ENCODE assay signal across 1 cellular context in the genomic region with DNA sequence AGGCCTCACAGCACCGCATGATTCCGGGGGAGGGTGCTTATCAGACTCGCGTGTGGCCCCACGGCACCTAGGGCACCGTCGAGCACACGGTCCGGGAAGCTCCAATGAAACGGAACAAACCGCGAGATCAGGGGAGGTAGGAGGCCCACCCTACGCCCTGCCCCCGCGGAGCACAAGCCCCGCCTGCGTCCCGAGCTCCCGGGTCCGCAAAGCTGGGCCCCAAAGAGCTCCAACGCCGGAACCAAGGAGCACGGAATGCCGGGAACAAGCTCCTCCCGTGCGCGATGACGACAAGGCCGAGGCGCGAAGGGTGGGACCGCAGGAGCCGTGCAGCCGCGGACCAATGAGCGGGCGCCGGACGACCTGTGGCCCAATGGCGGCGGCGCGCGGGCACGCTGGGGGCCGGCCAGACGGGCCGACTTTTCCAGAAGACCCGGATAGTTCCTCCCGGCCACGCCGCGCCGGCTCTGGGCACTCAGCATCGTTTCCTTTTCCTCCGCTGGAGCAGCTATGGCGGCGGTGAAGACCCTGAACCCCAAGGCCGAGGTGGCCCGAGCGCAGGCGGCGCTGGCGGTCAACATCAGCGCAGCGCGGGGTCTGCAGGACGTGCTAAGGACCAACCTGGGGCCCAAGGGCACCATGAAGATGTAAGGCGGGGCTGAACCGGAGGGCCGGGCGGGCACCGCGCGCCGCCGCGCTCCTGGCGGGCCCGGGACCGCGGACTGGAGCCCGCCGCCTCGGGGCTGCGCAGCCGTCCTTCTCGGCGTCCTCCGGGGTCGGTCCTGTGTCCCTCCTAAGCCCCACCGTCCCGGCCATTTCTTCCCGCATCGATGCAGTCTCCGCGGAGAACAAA.
A peak's percentile ranks its signal among the peaks of the same experiment; 100 is the strongest.
TF ChIP-seq lines count a peak whose summit lies in the region.

A gene with protein sequence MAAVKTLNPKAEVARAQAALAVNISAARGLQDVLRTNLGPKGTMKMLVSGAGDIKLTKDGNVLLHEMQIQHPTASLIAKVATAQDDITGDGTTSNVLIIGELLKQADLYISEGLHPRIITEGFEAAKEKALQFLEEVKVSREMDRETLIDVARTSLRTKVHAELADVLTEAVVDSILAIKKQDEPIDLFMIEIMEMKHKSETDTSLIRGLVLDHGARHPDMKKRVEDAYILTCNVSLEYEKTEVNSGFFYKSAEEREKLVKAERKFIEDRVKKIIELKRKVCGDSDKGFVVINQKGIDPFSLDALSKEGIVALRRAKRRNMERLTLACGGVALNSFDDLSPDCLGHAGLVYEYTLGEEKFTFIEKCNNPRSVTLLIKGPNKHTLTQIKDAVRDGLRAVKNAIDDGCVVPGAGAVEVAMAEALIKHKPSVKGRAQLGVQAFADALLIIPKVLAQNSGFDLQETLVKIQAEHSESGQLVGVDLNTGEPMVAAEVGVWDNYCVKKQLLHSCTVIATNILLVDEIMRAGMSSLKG (plus strand): TSS at position 427 of the 853 bp plus-strand sequence. CDS start 84 bp downstream, at position 511.
A gene (minus strand): TSS at position 106 of the 853 bp plus-strand sequence. CDS start 30,232 bp downstream, outside the sequence.

TF ChIP-seq in WTC11, 78 proteins besides CTCF, POLR2A, EP300 and RAD21 (continued from another document and continues in another):
- TF ChIP-seq, protein P1, sequence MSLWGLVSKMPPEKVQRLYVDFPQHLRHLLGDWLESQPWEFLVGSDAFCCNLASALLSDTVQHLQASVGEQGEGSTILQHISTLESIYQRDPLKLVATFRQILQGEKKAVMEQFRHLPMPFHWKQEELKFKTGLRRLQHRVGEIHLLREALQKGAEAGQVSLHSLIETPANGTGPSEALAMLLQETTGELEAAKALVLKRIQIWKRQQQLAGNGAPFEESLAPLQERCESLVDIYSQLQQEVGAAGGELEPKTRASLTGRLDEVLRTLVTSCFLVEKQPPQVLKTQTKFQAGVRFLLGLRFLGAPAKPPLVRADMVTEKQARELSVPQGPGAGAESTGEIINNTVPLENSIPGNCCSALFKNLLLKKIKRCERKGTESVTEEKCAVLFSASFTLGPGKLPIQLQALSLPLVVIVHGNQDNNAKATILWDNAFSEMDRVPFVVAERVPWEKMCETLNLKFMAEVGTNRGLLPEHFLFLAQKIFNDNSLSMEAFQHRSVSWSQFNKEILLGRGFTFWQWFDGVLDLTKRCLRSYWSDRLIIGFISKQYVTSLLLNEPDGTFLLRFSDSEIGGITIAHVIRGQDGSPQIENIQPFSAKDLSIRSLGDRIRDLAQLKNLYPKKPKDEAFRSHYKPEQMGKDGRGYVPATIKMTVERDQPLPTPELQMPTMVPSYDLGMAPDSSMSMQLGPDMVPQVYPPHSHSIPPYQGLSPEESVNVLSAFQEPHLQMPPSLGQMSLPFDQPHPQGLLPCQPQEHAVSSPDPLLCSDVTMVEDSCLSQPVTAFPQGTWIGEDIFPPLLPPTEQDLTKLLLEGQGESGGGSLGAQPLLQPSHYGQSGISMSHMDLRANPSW (CRISPR knock-in tag; conservative IDR thresholded peaks at IDR 0.05; ENCODE audit: low read depth): no peak
- peak; percentile 68 for TF ChIP-seq CREM (CRISPR knock-in tag; IDR thresholded peaks at IDR 0.05)
- no peak; the same call in 1 of the 2 replicates for TF ChIP-seq TEAD1 (CRISPR knock-in tag; IDR thresholded peaks at IDR 0.05)
- no peak for TF ChIP-seq TEAD4 (CRISPR knock-in tag; IDR thresholded peaks at IDR 0.05)
- TF ChIP-seq, protein P2, sequence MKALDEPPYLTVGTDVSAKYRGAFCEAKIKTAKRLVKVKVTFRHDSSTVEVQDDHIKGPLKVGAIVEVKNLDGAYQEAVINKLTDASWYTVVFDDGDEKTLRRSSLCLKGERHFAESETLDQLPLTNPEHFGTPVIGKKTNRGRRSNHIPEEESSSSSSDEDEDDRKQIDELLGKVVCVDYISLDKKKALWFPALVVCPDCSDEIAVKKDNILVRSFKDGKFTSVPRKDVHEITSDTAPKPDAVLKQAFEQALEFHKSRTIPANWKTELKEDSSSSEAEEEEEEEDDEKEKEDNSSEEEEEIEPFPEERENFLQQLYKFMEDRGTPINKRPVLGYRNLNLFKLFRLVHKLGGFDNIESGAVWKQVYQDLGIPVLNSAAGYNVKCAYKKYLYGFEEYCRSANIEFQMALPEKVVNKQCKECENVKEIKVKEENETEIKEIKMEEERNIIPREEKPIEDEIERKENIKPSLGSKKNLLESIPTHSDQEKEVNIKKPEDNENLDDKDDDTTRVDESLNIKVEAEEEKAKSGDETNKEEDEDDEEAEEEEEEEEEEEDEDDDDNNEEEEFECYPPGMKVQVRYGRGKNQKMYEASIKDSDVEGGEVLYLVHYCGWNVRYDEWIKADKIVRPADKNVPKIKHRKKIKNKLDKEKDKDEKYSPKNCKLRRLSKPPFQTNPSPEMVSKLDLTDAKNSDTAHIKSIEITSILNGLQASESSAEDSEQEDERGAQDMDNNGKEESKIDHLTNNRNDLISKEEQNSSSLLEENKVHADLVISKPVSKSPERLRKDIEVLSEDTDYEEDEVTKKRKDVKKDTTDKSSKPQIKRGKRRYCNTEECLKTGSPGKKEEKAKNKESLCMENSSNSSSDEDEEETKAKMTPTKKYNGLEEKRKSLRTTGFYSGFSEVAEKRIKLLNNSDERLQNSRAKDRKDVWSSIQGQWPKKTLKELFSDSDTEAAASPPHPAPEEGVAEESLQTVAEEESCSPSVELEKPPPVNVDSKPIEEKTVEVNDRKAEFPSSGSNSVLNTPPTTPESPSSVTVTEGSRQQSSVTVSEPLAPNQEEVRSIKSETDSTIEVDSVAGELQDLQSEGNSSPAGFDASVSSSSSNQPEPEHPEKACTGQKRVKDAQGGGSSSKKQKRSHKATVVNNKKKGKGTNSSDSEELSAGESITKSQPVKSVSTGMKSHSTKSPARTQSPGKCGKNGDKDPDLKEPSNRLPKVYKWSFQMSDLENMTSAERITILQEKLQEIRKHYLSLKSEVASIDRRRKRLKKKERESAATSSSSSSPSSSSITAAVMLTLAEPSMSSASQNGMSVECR (CRISPR knock-in tag; IDR thresholded peaks at IDR 0.05; ENCODE audit: borderline replicate concordance): 0 out of 2 replicates have a peak, but pooled peaks have one; percentile 52
- TF ChIP-seq NFE2L1 (CRISPR knock-in tag; IDR thresholded peaks at IDR 0.05): 0 out of 2 replicates have a peak, but pooled peaks have one; percentile 51
- no peak for TF ChIP-seq MXD4 (CRISPR knock-in tag; IDR thresholded peaks at IDR 0.05; ENCODE audit: borderline replicate concordance)
- no peak for TF ChIP-seq CREB1 (CRISPR knock-in tag; IDR thresholded peaks at IDR 0.05)
- TF ChIP-seq, protein P3, sequence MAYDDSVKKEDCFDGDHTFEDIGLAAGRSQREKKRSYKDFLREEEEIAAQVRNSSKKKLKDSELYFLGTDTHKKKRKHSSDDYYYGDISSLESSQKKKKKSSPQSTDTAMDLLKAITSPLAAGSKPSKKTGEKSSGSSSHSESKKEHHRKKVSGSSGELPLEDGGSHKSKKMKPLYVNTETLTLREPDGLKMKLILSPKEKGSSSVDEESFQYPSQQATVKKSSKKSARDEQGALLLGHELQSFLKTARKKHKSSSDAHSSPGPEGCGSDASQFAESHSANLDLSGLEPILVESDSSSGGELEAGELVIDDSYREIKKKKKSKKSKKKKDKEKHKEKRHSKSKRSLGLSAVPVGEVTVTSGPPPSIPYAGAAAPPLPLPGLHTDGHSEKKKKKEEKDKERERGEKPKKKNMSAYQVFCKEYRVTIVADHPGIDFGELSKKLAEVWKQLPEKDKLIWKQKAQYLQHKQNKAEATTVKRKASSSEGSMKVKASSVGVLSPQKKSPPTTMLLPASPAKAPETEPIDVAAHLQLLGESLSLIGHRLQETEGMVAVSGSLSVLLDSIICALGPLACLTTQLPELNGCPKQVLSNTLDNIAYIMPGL (CRISPR knock-in tag; IDR thresholded peaks at IDR 0.05): peak; percentile 84
- TF ChIP-seq, protein P4, sequence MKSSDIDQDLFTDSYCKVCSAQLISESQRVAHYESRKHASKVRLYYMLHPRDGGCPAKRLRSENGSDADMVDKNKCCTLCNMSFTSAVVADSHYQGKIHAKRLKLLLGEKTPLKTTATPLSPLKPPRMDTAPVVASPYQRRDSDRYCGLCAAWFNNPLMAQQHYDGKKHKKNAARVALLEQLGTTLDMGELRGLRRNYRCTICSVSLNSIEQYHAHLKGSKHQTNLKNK (CRISPR knock-in tag; IDR thresholded peaks at IDR 0.05): no peak
- TF ChIP-seq ZNF423 (CRISPR knock-in tag; IDR thresholded peaks at IDR 0.05): no peak
- TF ChIP-seq, protein P5, sequence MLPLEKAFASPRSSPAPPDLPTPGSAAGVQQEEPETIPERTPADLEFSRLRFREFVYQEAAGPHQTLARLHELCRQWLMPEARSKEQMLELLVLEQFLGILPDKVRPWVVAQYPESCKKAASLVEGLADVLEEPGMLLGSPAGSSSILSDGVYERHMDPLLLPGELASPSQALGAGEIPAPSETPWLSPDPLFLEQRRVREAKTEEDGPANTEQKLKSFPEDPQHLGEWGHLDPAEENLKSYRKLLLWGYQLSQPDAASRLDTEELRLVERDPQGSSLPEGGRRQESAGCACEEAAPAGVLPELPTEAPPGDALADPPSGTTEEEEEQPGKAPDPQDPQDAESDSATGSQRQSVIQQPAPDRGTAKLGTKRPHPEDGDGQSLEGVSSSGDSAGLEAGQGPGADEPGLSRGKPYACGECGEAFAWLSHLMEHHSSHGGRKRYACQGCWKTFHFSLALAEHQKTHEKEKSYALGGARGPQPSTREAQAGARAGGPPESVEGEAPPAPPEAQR (CRISPR knock-in tag; IDR thresholded peaks at IDR 0.05): no peak
- peak; percentile 60; the same call in 1 of the 2 replicates for TF ChIP-seq NR3C1 (CRISPR knock-in tag; conservative IDR thresholded peaks at IDR 0.05; ENCODE audit: low read depth)
- TF ChIP-seq, protein P6, sequence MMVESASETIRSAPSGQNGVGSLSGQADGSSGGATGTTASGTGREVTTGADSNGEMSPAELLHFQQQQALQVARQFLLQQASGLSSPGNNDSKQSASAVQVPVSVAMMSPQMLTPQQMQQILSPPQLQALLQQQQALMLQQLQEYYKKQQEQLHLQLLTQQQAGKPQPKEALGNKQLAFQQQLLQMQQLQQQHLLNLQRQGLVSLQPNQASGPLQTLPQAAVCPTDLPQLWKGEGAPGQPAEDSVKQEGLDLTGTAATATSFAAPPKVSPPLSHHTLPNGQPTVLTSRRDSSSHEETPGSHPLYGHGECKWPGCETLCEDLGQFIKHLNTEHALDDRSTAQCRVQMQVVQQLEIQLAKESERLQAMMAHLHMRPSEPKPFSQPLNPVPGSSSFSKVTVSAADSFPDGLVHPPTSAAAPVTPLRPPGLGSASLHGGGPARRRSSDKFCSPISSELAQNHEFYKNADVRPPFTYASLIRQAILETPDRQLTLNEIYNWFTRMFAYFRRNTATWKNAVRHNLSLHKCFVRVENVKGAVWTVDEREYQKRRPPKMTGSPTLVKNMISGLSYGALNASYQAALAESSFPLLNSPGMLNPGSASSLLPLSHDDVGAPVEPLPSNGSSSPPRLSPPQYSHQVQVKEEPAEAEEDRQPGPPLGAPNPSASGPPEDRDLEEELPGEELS (CRISPR knock-in tag; IDR thresholded peaks at IDR 0.05): peak; percentile 64; the same call in 1 of the 2 replicates
- TF ChIP-seq, protein P7, sequence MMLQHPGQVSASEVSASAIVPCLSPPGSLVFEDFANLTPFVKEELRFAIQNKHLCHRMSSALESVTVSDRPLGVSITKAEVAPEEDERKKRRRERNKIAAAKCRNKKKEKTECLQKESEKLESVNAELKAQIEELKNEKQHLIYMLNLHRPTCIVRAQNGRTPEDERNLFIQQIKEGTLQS (CRISPR knock-in tag; conservative IDR thresholded peaks at IDR 0.05): no peak
- no peak for TF ChIP-seq GTF2I (CRISPR knock-in tag; conservative IDR thresholded peaks at IDR 0.05)
- no peak for TF ChIP-seq GRHL2 (CRISPR knock-in tag; IDR thresholded peaks at IDR 0.05; ENCODE audit: insufficient replicate concordance, severe bottlenecking)
- TF ChIP-seq, protein P8, sequence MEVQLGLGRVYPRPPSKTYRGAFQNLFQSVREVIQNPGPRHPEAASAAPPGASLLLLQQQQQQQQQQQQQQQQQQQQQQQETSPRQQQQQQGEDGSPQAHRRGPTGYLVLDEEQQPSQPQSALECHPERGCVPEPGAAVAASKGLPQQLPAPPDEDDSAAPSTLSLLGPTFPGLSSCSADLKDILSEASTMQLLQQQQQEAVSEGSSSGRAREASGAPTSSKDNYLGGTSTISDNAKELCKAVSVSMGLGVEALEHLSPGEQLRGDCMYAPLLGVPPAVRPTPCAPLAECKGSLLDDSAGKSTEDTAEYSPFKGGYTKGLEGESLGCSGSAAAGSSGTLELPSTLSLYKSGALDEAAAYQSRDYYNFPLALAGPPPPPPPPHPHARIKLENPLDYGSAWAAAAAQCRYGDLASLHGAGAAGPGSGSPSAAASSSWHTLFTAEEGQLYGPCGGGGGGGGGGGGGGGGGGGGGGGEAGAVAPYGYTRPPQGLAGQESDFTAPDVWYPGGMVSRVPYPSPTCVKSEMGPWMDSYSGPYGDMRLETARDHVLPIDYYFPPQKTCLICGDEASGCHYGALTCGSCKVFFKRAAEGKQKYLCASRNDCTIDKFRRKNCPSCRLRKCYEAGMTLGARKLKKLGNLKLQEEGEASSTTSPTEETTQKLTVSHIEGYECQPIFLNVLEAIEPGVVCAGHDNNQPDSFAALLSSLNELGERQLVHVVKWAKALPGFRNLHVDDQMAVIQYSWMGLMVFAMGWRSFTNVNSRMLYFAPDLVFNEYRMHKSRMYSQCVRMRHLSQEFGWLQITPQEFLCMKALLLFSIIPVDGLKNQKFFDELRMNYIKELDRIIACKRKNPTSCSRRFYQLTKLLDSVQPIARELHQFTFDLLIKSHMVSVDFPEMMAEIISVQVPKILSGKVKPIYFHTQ (CRISPR knock-in tag; IDR thresholded peaks at IDR 0.05): no peak
- TF ChIP-seq, protein P9, sequence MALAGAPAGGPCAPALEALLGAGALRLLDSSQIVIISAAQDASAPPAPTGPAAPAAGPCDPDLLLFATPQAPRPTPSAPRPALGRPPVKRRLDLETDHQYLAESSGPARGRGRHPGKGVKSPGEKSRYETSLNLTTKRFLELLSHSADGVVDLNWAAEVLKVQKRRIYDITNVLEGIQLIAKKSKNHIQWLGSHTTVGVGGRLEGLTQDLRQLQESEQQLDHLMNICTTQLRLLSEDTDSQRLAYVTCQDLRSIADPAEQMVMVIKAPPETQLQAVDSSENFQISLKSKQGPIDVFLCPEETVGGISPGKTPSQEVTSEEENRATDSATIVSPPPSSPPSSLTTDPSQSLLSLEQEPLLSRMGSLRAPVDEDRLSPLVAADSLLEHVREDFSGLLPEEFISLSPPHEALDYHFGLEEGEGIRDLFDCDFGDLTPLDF (CRISPR knock-in tag; IDR thresholded peaks at IDR 0.05): no peak
- TF ChIP-seq EMX1 (CRISPR knock-in tag; IDR thresholded peaks at IDR 0.05): no peak
- peak; percentile 89 for TF ChIP-seq SP1 (CRISPR knock-in tag; conservative IDR thresholded peaks at IDR 0.05)
- no peak for TF ChIP-seq ZNF138 (CRISPR knock-in tag; conservative IDR thresholded peaks at IDR 0.05)
- TF ChIP-seq ZNF219 (CRISPR knock-in tag; IDR thresholded peaks at IDR 0.05; ENCODE audit: borderline replicate concordance): no peak
- TF ChIP-seq, protein P10, sequence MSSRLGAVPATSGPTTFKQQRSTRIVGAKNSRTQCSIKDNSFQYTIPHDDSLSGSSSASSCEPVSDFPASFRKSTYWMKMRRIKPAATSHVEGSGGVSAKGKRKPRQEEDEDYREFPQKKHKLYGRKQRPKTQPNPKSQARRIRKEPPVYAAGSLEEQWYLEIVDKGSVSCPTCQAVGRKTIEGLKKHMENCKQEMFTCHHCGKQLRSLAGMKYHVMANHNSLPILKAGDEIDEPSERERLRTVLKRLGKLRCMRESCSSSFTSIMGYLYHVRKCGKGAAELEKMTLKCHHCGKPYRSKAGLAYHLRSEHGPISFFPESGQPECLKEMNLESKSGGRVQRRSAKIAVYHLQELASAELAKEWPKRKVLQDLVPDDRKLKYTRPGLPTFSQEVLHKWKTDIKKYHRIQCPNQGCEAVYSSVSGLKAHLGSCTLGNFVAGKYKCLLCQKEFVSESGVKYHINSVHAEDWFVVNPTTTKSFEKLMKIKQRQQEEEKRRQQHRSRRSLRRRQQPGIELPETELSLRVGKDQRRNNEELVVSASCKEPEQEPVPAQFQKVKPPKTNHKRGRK (CRISPR knock-in tag; IDR thresholded peaks at IDR 0.05; ENCODE audit: borderline replicate concordance): no peak
- no peak for TF ChIP-seq ZNF671 (CRISPR knock-in tag; IDR thresholded peaks at IDR 0.05)
- TF ChIP-seq ZNF232 (CRISPR knock-in tag; IDR thresholded peaks at IDR 0.05): no peak
